Comparison of ENCODE assay signal across 8 cellular contexts in the genomic region with DNA sequence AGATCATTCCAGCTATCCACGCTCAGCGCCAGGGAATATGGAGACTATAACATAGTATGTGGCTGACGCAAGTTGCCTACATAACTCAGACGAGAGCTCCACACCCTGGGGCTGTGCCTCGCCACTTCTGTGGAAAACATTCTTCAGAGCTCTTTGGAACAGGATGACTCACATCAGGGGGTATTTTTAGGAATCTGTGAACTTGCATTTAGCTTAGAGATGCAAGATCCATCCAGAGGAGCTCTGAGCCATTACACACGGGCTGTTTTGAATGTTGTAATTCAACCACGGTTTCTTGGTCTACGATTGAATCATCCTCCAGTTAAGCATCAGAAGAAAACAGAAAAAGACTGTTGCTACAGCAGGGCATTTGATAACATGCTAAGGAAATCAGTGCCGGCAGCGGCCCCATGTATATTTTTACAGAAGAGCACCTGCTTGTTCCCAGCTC.
DNase-seq lines count a peak whose midpoint lies in the region; ATAC-seq and TF ChIP-seq lines count a peak whose summit lies in the region.

No MANE protein-coding gene starts in this region.

- DNase-seq in MV-4-11 (lab: John Stamatoyannopoulos, UW) (peak; percentile 85), MCF 10A (ENCODE audit: unreplicated experiment) (peak; percentile 99), mesenchymal stem cell (peak; percentile 100), stromal cell of bone marrow (ENCODE audit: low read depth) (peak; percentile 100), Peyer's patch (no peak)

- no TSS peak for BruUV-seq in MCF 10A (replicated peaks; lab: Mats Ljungman, UMichigan)

- peak overlapping the region; percentile 99 for H3K27ac Mint-ChIP-seq in MCF 10A (ENCODE audit: low read depth, unreplicated experiment)

- ATAC-seq in HG02798 (IDR thresholded peaks at IDR 0.05; ENCODE audit: poor library complexity, unreplicated experiment) (no peak), GM21360 (IDR thresholded peaks at IDR 0.05; ENCODE audit: unreplicated experiment) (no peak)

- H3K36me3 ChIP-seq in ACC112 (ENCODE audit: insufficient read depth, low read length) (no peaks in the 10 kb centered on the region), mesenchymal stem cell (ENCODE audit: control insufficient read depth in 1 of 2, insufficient read depth in 2 of 2, low read depth in 1 of 2, low read length in 2 of 2) (no peaks in the 10 kb centered on the region), Peyer's patch (no peaks in the 10 kb centered on the region)

- H3K36me3 Mint-ChIP-seq in MCF 10A (ENCODE audit: insufficient read depth, unreplicated experiment): no peaks in the 10 kb centered on the region

- no peaks in the 10 kb centered on the region for H3K9me3 Mint-ChIP-seq in MCF 10A (ENCODE audit: unreplicated experiment)

- intact Hi-C loops in MCF 10A (cut with micrococcal nuclease): loop anchor here (1.0 to 10.0 kb wide), 10 partner anchors 168 to 1150 kb away; partner anchors contain the start of gene KLF6

- TF ChIP-seq CTCF in MCF 10A (IDR thresholded peaks at IDR 0.05; ENCODE audit: unreplicated experiment) (no peak), Peyer's patch (IDR thresholded peaks at IDR 0.05) (no peak)

- WGBS in mesenchymal stem cell: 3% methylated on average over 8 of the region's 10 CpGs

- POLR2A ChIA-PET in MCF 10A (lab: Yijun Ruan, JAX): interaction anchor here (0.5 to 3.3 kb wide), 47 partner anchors 9 to 877 kb away, joined by 3 to 65 read pairs (median 5); partner anchors contain the start of gene KLF6

- H3K9me3 ChIP-seq in mesenchymal stem cell (ENCODE audit: control insufficient read depth, low read length) (no peaks in the 10 kb centered on the region), Peyer's patch (no peaks in the 10 kb centered on the region)

- TF ChIP-seq POLR2A in Peyer's patch (IDR thresholded peaks at IDR 0.05): no peak

- no peak overlapping the region for H2AK5ac ChIP-seq in mesenchymal stem cell (ENCODE audit: low read length, severe bottlenecking)

- H2AFZ ChIP-seq in ACC112 (ENCODE audit: low read length, unreplicated experiment): peak overlapping the region; percentile 10
- no peak overlapping the region for H2AFZ ChIP-seq in mesenchymal stem cell (ENCODE audit: low read depth, low read length)

- no peaks in the 10 kb centered on the region for H3K79me2 ChIP-seq in ACC112 (ENCODE audit: control insufficient read depth, insufficient read depth, low read length, unreplicated experiment)

- H3K9ac ChIP-seq in mesenchymal stem cell (ENCODE audit: low read length): peak overlapping the region; percentile 79

- H3K27me3 ChIP-seq in ACC112 (ENCODE audit: insufficient read depth, low read length): no peaks in the 10 kb centered on the region
- H3K27me3 ChIP-seq in mesenchymal stem cell (ENCODE audit: control insufficient read depth in 1 of 2, insufficient read depth in 1 of 2, low read length in 2 of 2): no peaks in the 10 kb centered on the region
- H3K27me3 ChIP-seq in Peyer's patch: no peaks in the 10 kb centered on the region

- no peak overlapping the region for H2BK15ac ChIP-seq in mesenchymal stem cell (ENCODE audit: low read depth, poor library complexity, severe bottlenecking)

- H4K8ac ChIP-seq in mesenchymal stem cell (ENCODE audit: low read length): no peak overlapping the region

- H3K4me3 Mint-ChIP-seq in MCF 10A (ENCODE audit: unreplicated experiment): peak overlapping the region; percentile 48

- H3K14ac ChIP-seq in mesenchymal stem cell (ENCODE audit: low read length in 2 of 2): no peak overlapping the region

- H3K23ac ChIP-seq in mesenchymal stem cell (ENCODE audit: low read length in 2 of 2): no peak overlapping the region

- no peak overlapping the region for H3K4ac ChIP-seq in mesenchymal stem cell (ENCODE audit: low read depth in 1 of 2, low read length in 2 of 2)

- H3K79me1 ChIP-seq in mesenchymal stem cell (replicated peaks; ENCODE audit: low read length, poor library complexity, severe bottlenecking): no peaks in the 10 kb centered on the region

- no peak overlapping the region for H3K18ac ChIP-seq in mesenchymal stem cell (ENCODE audit: low read depth in 1 of 2, low read length in 2 of 2)

- no peak overlapping the region for H2BK120ac ChIP-seq in mesenchymal stem cell (ENCODE audit: low read depth, low read length)

- peak overlapping the region; percentile 87 for H3K27ac ChIP-seq in ACC112 (ENCODE audit: low read depth, low read length)
- peak overlapping the region; percentile 75 for H3K27ac ChIP-seq in mesenchymal stem cell (ENCODE audit: low read length, poor library complexity, severe bottlenecking)
- peak overlapping the region in 1 of 4 donors; percentile 69 for H3K27ac ChIP-seq in Peyer's patch

- H4K91ac ChIP-seq in mesenchymal stem cell (ENCODE audit: low read length): no peak overlapping the region

- H3K4me1 ChIP-seq in ACC112 (ENCODE audit: control insufficient read depth, insufficient read depth, low read length, unreplicated experiment) (peaks cover 16% of the 10 kb centered on the region), mesenchymal stem cell (ENCODE audit: control insufficient read depth, insufficient read depth, low read depth, low read length) (peaks cover 4% of the 10 kb centered on the region), Peyer's patch (no peaks in the 10 kb centered on the region)

- no peak overlapping the region for H2BK12ac ChIP-seq in mesenchymal stem cell (ENCODE audit: low read length in 2 of 2)

- H3K4me3 ChIP-seq in ACC112 (ENCODE audit: low read depth, low read length): no peak overlapping the region
- H3K4me3 ChIP-seq in mesenchymal stem cell (ENCODE audit: insufficient read depth in 1 of 2, low read depth in 1 of 2, low read length in 2 of 2): peak overlapping the region in 1 of 2 experiments; percentile 41
- no peak overlapping the region for H3K4me3 ChIP-seq in Peyer's patch

- CTCF ChIA-PET in MCF 10A (lab: Yijun Ruan, JAX): interaction anchor here (0.5 to 1.9 kb wide), 19 partner anchors 9 to 878 kb away, joined by 3 to 7 read pairs (median 3); partner anchors contain the start of gene KLF6

- peaks cover 26% of the 10 kb centered on the region for H3K4me1 Mint-ChIP-seq in MCF 10A (ENCODE audit: insufficient read depth, unreplicated experiment)

- no peak overlapping the region for H2BK5ac ChIP-seq in mesenchymal stem cell (ENCODE audit: low read depth, low read length, poor library complexity, severe bottlenecking)

- peak overlapping the region; percentile 44 for H3K4me2 ChIP-seq in mesenchymal stem cell (ENCODE audit: low read length, poor library complexity, severe bottlenecking)

- H3K27me3 Mint-ChIP-seq in MCF 10A (ENCODE audit: insufficient read depth, unreplicated experiment): no peaks in the 10 kb centered on the region

Comparison
In these comparisons a context has a peak if more than half of its experiments do, and no peak if none do; other contexts are left out.
1. DNase-seq: peak in MV-4-11 (single experiment), MCF 10A (single experiment), mesenchymal stem cell (single experiment) and stromal cell of bone marrow (single experiment); none in Peyer's patch (0 of 3).